ENCODE assay signal across 10 cellular contexts in genomic region chr22:46050916-46051614, GRCh38.
DNase-seq lines count a peak whose midpoint lies in the region; ATAC-seq and TF ChIP-seq lines count a peak whose summit lies in the region.
"Had no signal": no experiment of that assay in that cellular context is flagged by ENCODE, and none has a peak within 500 bp of the region (broad histone marks: within the 10 kb centered on the region; RNA-seq: fewer than 3 reads in every experiment).

No MANE protein-coding gene starts in this region.

- no peaks in the 10 kb centered on the region for H3K27me3 ChIP-seq in heart left ventricle
- H3K27me3 ChIP-seq in ovary = no peaks in the 10 kb centered on the region
- no peaks in the 10 kb centered on the region for H3K27me3 ChIP-seq in SJCRH30

- H3K27ac ChIP-seq in C4-2B (peak overlapping the region; percentile 99), VCaP (peak overlapping the region; percentile 93), heart left ventricle (peak overlapping the region in 11 of 12 donors; percentile 37 to 100 (median 100)), ovary (peak overlapping the region; percentile 95 to 100), SJCRH30 (no peak overlapping the region)

- H3K36me3 ChIP-seq in heart left ventricle (peaks cover 0 to 14% (median 0%) of the 10 kb centered on the region in 9 donors), ovary (no peaks in the 10 kb centered on the region), SJCRH30 (no peaks in the 10 kb centered on the region)

- TF ChIP-seq POLR2A in heart left ventricle (IDR thresholded peaks at IDR 0.05) = no peak
- TF ChIP-seq POLR2A in ovary (IDR thresholded peaks at IDR 0.05) = no peak

- H3K4me3 ChIP-seq in heart left ventricle = no peak overlapping the region
- H3K4me3 ChIP-seq in ovary = no peak overlapping the region
- no peak overlapping the region for H3K4me3 ChIP-seq in SJCRH30

- ATAC-seq in heart left ventricle (no peak), HG02938 (IDR thresholded peaks at IDR 0.05; ENCODE audit: unreplicated experiment) (no peak)

- TF ChIP-seq CTCF in C4-2B (conservative IDR thresholded peaks at IDR 0.05) = no peak
- no peak for TF ChIP-seq CTCF in VCaP (conservative IDR thresholded peaks at IDR 0.05)
- no peak for TF ChIP-seq CTCF in heart left ventricle (IDR thresholded peaks at IDR 0.05)
- TF ChIP-seq CTCF in ovary (IDR thresholded peaks at IDR 0.05) = no peak

- peaks cover 4 to 88% (median 65%) of the 10 kb centered on the region in 12 donors for H3K4me1 ChIP-seq in heart left ventricle
- H3K4me1 ChIP-seq in ovary (ENCODE audit: insufficient read depth) = peaks cover 32% of the 10 kb centered on the region
- H3K4me1 ChIP-seq in SJCRH30 = peaks cover 7% of the 10 kb centered on the region; the same call in 1 of the 2 replicates

- no peak for TF ChIP-seq EP300 in ovary (IDR thresholded peaks at IDR 0.05)

- H3K9me3 ChIP-seq in heart left ventricle = no peaks in the 10 kb centered on the region
- H3K9me3 ChIP-seq in ovary = no peaks in the 10 kb centered on the region
- no peaks in the 10 kb centered on the region for H3K9me3 ChIP-seq in SJCRH30 (replicated peaks)

- 82 to 95% (median 89%) methylated on average over 7 to 11 of the region's 11 CpGs for WGBS in heart left ventricle, 4 donors
- 83 to 88% (median 85%) methylated on average over 11 of the region's 11 CpGs for WGBS in ovary, 3 donors

- DNase-seq in heart left ventricle = peak in 2 of 5 donors; percentile 24 to 29
- DNase-seq in ovary = peak in 4 of 5 donors; percentile 8 to 39 (median 29)
- no peak for DNase-seq in RPMI8226
- no peak for DNase-seq in SJCRH30
- DNase-seq in ecto neural progenitor cell (ENCODE audit: low spot score) = no peak
- DNase-seq: NCI-H1105 treated with DMSO at 0.1 percent for 48 hours, OCI-M1 had no signal

- intact Hi-C loops in heart left ventricle (cut with DNase I) = no loop called here
- intact Hi-C loops in ovary (cut with DNase I) = no loop called here

Comparison
In these comparisons a context has a peak if more than half of its experiments do, and no peak if none do; other contexts are left out.
1. DNase-seq: peak in ovary (4 of 5); none in RPMI8226 (single experiment), SJCRH30 (0 of 2) and ecto neural progenitor cell (single experiment).